ENCODE assay signal across 19 cellular contexts in genomic region chr10:30592770-30593169, GRCh38. TPM values are rescaled to one million over a fixed set of nuclear protein-coding genes. Genes with fewer than 3 reads are reported as not detected.
"Had no signal": no experiment of that assay in that cellular context is flagged by ENCODE, and none has a peak within 500 bp of the region (broad histone marks: within the 10 kb centered on the region; RNA-seq: fewer than 3 reads in every experiment).

No MANE protein-coding gene starts in this region.

RNA-seq across cellular contexts. Expression of gene LYZL2, which starts 36.8 kb away (rescaled TPM):
- total RNA-seq: activated CD4-positive, alpha-beta memory T cell treated with anti-CD3 and anti-CD28 coated beads, Interleukin-2, amount 10 ng/mL, durations not matched to agents 7 days and 5 days; activated CD4-positive, alpha-beta T cell treated with anti-CD3 and anti-CD28 coated beads, Interleukin-2, amount 10 ng/mL, durations not matched to agents 7 days and 5 days; activated naive CD4-positive, alpha-beta T cell treated with anti-CD3 and anti-CD28 coated beads, Interleukin-2, amount 50 U/mL, for 72 hours; activated naive CD8-positive, alpha-beta T cell treated with anti-CD3 and anti-CD28 coated beads, Interleukin-2, amount 10 ng/mL, durations not matched to agents 7 days and 5 days; activated T-cell treated with anti-CD3 and anti-CD28 coated beads, Interleukin-2, amount 50 U/mL, for 72 hours; aorta; body of pancreas; chondrocyte; colonic mucosa; dermis microvascular lymphatic vessel endothelial cell; endothelial cell of umbilical vein; esophagus squamous epithelium; foreskin keratinocyte; gastrocnemius medialis; T-cell; T-helper 2 cell treated with Interferon-gamma antibody and Interleukin-4, amounts not matched to agents 100 ng/mL and 5 ng/mL, for 36 hours; WTC11 had no signal
- polyA plus RNA-seq: adipose tissue, aorta, endothelial cell of umbilical vein, esophagus, foreskin keratinocyte had no signal
